1 cellular context compared by ENCODE assay signal in genomic region chr7:37759519-37759918, GRCh38.
TF ChIP-seq lines count a peak whose summit lies in the region.

No MANE protein-coding gene starts in this region.

TF ChIP-seq in GM23338, 12 proteins besides CTCF, POLR2A, EP300 and RAD21 (continued from another document):
- no peak for TF ChIP-seq ZNF462 (CRISPR knock-in tag; IDR thresholded peaks at IDR 0.05)
